12 cellular contexts compared by ENCODE assay signal in genomic region chr2:10237392-10238321, GRCh38.
DNase-seq lines count a peak whose midpoint lies in the region; ATAC-seq and TF ChIP-seq lines count a peak whose summit lies in the region.
"Had no signal": no experiment of that assay in that cellular context is flagged by ENCODE, and none has a peak within 500 bp of the region (broad histone marks: within the 10 kb centered on the region; RNA-seq: fewer than 3 reads in every experiment).

No MANE protein-coding gene starts in this region.

- H3K36me3 Mint-ChIP-seq in nephron progenitor cell (ENCODE audit: low read depth), result no peaks in the 10 kb centered on the region

- peaks cover 15% of the 10 kb centered on the region for H3K27me3 Mint-ChIP-seq in nephron progenitor cell (ENCODE audit: low read depth, poor library complexity)

- no peaks in the 10 kb centered on the region for H3K9me3 ChIP-seq in heart right ventricle
- H3K9me3 ChIP-seq: BLaER1 treated with 17β-estradiol and CSF1 and Interleukin-3, amounts not matched to agents 10 nM and 100 nM had no signal

- TF ChIP-seq CTCF in heart right ventricle (IDR thresholded peaks at IDR 0.05) (no peak), nephron progenitor cell (IDR thresholded peaks at IDR 0.05) (no peak)

- intact Hi-C loops in Right ventricle myocardium superior (cut with DNase I), result no loop called here
- intact Hi-C loops in cardiac septum (cut with DNase I), result no loop called here
- intact Hi-C loops in heart right ventricle (cut with DNase I), result loop anchor here in 1 of 10 donors (5.0 kb wide), 1 partner anchor 95 kb away; no protein-coding TSS in a partner anchor

- H3K4me3 Mint-ChIP-seq in nephron progenitor cell, result no peak overlapping the region

- no peak overlapping the region for H3K27ac Mint-ChIP-seq in nephron progenitor cell

- peaks cover 13% of the 10 kb centered on the region for H3K4me1 Mint-ChIP-seq in nephron progenitor cell

- peaks cover 0 to 3% (median 0%) of the 10 kb centered on the region in 7 donors for H3K27me3 ChIP-seq in heart right ventricle

- H3K4me3 ChIP-seq in heart right ventricle, result no peak overlapping the region
- H3K4me3 ChIP-seq: BLaER1 treated with 17β-estradiol and CSF1 and Interleukin-3, amounts not matched to agents 10 nM and 100 nM had no signal

- 64 to 78% methylated on average over 28 of the region's 28 CpGs for WGBS in heart right ventricle, 2 donors

- peaks cover 0 to 54% (median 23%) of the 10 kb centered on the region in 9 donors for H3K4me1 ChIP-seq in heart right ventricle

- H3K9me3 Mint-ChIP-seq in nephron progenitor cell, result no peaks in the 10 kb centered on the region

- H3K27ac ChIP-seq in heart right ventricle, result peak overlapping the region in 8 of 10 donors; percentile 49 to 85 (median 65)
- H3K27ac ChIP-seq: BLaER1 treated with 17β-estradiol and CSF1 and Interleukin-3, amounts not matched to agents 10 nM and 100 nM had no signal

- ATAC-seq in Right ventricle myocardium superior (ENCODE audit: poor library complexity) (peak; percentile 41), heart right ventricle (peak; percentile 20 to 86 (median 79))

- no peaks in the 10 kb centered on the region for H3K36me3 ChIP-seq in heart right ventricle
- H3K36me3 ChIP-seq: BLaER1 treated with 17β-estradiol and CSF1 and Interleukin-3, amounts not matched to agents 10 nM and 100 nM had no signal

- DNase-seq in Right ventricle myocardium superior, result peak; percentile 48
- no peak for DNase-seq in cardiac septum (ENCODE audit: low spot score)
- peak; percentile 45 to 49 for DNase-seq in heart right ventricle
- DNase-seq in nephron progenitor cell, result peak; percentile 0
- DNase-seq in NCI-H1105 (lab: John Stamatoyannopoulos, UW), result no peak
- no peak for DNase-seq in NCI-H510A treated with DMSO at 0.1 percent for 48 hours (lab: John Stamatoyannopoulos, UW)
- no peak for DNase-seq in DMS53 (lab: John Stamatoyannopoulos, UW)
- no peak for DNase-seq in superior temporal gyrus (ENCODE audit: extremely low spot score)
- DNase-seq: NCI-H1417 treated with DMSO at 0.1 percent for 48 hours, NCI-H2029, NCI-H510A had no signal

Comparison
In these comparisons a context has a peak if more than half of its experiments do, and no peak if none do; other contexts are left out.
1. DNase-seq: peak in Right ventricle myocardium superior (single experiment), heart right ventricle (2 of 2) and nephron progenitor cell (single experiment); none in cardiac septum (single experiment), NCI-H1105 (single experiment), NCI-H510A treated with DMSO at 0.1 percent for 48 hours (single experiment), DMS53 (single experiment) and superior temporal gyrus (single experiment).